ENCODE assay signal across 1 cellular context in genomic region chr2:201149064-201149820, GRCh38.
TF ChIP-seq lines count a peak whose summit lies in the region.

No MANE protein-coding gene starts in this region.

TF ChIP-seq in HepG2, 621 proteins besides CTCF, POLR2A, EP300 and RAD21 (continued from another document and continues in another):
- TF ChIP-seq TMF1 (CRISPR knock-in tag; IDR thresholded peaks at IDR 0.05; ENCODE audit: low read depth) (no peak), ZNF296 (CRISPR knock-in tag; conservative IDR thresholded peaks at IDR 0.05) (no peak), ZBTB39 (CRISPR knock-in tag; IDR thresholded peaks at IDR 0.05) (no peak), THAP8 (CRISPR knock-in tag; IDR thresholded peaks at IDR 0.05; ENCODE audit: borderline replicate concordance) (no peak), ZNF609 (CRISPR knock-in tag; IDR thresholded peaks at IDR 0.05; ENCODE audit: borderline replicate concordance) (peak; percentile 53; the same call in 1 of the 2 replicates), TCF12 (IDR thresholded peaks at IDR 0.05) (no peak), TCF12 (CRISPR knock-in tag; IDR thresholded peaks at IDR 0.05) (no peak), MYC (CRISPR knock-in tag; IDR thresholded peaks at IDR 0.05; ENCODE audit: borderline replicate concordance) (no peak), JUND (CRISPR knock-in tag; IDR thresholded peaks at IDR 0.05) (no peak), ZNF839 (CRISPR knock-in tag; IDR thresholded peaks at IDR 0.05; ENCODE audit: borderline replicate concordance) (no peak), ZNF704 (CRISPR knock-in tag; IDR thresholded peaks at IDR 0.05; ENCODE audit: borderline replicate concordance) (no peak), MYNN (CRISPR knock-in tag; IDR thresholded peaks at IDR 0.05; ENCODE audit: low read depth) (no peak), ZNF75D (CRISPR knock-in tag; IDR thresholded peaks at IDR 0.05; ENCODE audit: borderline replicate concordance) (no peak), HMGA1 (CRISPR knock-in tag; conservative IDR thresholded peaks at IDR 0.05) (no peak), SRSF1 (optimal IDR thresholded peaks at IDR 0.05; ENCODE audit: low read depth, low read length) (no peak), HOXD1 (CRISPR knock-in tag; IDR thresholded peaks at IDR 0.05) (no peak), IRF9 (CRISPR knock-in tag; IDR thresholded peaks at IDR 0.05; ENCODE audit: borderline replicate concordance) (no peak), ZKSCAN5 (CRISPR knock-in tag; IDR thresholded peaks at IDR 0.05) (no peak), ZNF720 (CRISPR knock-in tag; IDR thresholded peaks at IDR 0.05) (no peak), ZNF124 (CRISPR knock-in tag; IDR thresholded peaks at IDR 0.05) (0 out of 2 replicates have a peak, but pooled peaks have one; percentile 65), RFXANK (CRISPR knock-in tag; IDR thresholded peaks at IDR 0.05) (no peak), MXD1 (CRISPR knock-in tag; IDR thresholded peaks at IDR 0.05) (no peak), KMT2B (CRISPR knock-in tag; IDR thresholded peaks at IDR 0.05) (peak; percentile 68), CBX5 (CRISPR knock-in tag; IDR thresholded peaks at IDR 0.05; ENCODE audit: borderline replicate concordance) (no peak), STAT6 (CRISPR knock-in tag; IDR thresholded peaks at IDR 0.05; ENCODE audit: borderline replicate concordance) (0 out of 2 replicates have a peak, but pooled peaks have one; percentile 55), PHF8 (CRISPR knock-in tag; IDR thresholded peaks at IDR 0.05) (no peak), IKZF1 (IDR thresholded peaks at IDR 0.05) (no peak), ARID5B (CRISPR knock-in tag; IDR thresholded peaks at IDR 0.05) (peak; percentile 98), ZNF770 (CRISPR knock-in tag; IDR thresholded peaks at IDR 0.05) (no peak), ZNF367 (CRISPR knock-in tag; IDR thresholded peaks at IDR 0.05; ENCODE audit: borderline replicate concordance) (no peak), HOXA9 (CRISPR knock-in tag; IDR thresholded peaks at IDR 0.05; ENCODE audit: borderline replicate concordance) (no peak), CHCHD3 (CRISPR knock-in tag; IDR thresholded peaks at IDR 0.05) (no peak), ZNF235 (CRISPR knock-in tag; IDR thresholded peaks at IDR 0.05; ENCODE audit: borderline replicate concordance) (no peak), ZNF605 (CRISPR knock-in tag; IDR thresholded peaks at IDR 0.05) (no peak), SALL1 (CRISPR knock-in tag; IDR thresholded peaks at IDR 0.05) (peak; percentile 39; the same call in 1 of the 2 replicates), GZF1 (CRISPR knock-in tag; IDR thresholded peaks at IDR 0.05) (no peak), DR1 (CRISPR knock-in tag; IDR thresholded peaks at IDR 0.05) (no peak), CBX1 (IDR thresholded peaks at IDR 0.05; ENCODE audit: low read depth) (no peak), GLI4 (CRISPR knock-in tag; IDR thresholded peaks at IDR 0.05; ENCODE audit: borderline replicate concordance) (no peak), KAT2B (IDR thresholded peaks at IDR 0.05; ENCODE audit: borderline replicate concordance, low read depth, low read length) (no peak), KDM4B (CRISPR knock-in tag; IDR thresholded peaks at IDR 0.05) (peak; percentile 41; the same call in 1 of the 2 replicates), PPARG (CRISPR knock-in tag; conservative IDR thresholded peaks at IDR 0.05) (peak; percentile 88), ZNF512 (CRISPR knock-in tag; IDR thresholded peaks at IDR 0.05) (no peak), ZNF598 (CRISPR knock-in tag; IDR thresholded peaks at IDR 0.05; ENCODE audit: borderline replicate concordance) (no peak)
